8 cellular contexts compared by ENCODE assay signal in genomic region chr1:202599669-202600431, GRCh38.
A peak's percentile ranks its signal among the peaks of the same experiment; 100 is the strongest.
DNase-seq lines count a peak whose midpoint lies in the region; ATAC-seq and TF ChIP-seq lines count a peak whose summit lies in the region.

No MANE protein-coding gene starts in this region.

- H3K27me3 Mint-ChIP-seq in T-helper 17 cell: no peaks in the 10 kb centered on the region
- no peaks in the 10 kb centered on the region for H3K27me3 Mint-ChIP-seq in natural killer cell (ENCODE audit: low read depth in 2 of 2)

- H3K79me2 ChIP-seq in Loucy (ENCODE audit: insufficient read depth, low read length): no peaks in the 10 kb centered on the region

- no peak for TF ChIP-seq POLR2A in uterus (IDR thresholded peaks at IDR 0.05)

- peak; percentile 71 for DNase-seq in GM10266 (ENCODE audit: extremely low spot score)
- no peak for DNase-seq in T-helper 17 cell
- no peak for DNase-seq in epithelial cell of proximal tubule (ENCODE audit: low read depth)
- peak; percentile 66 for DNase-seq in myocyte (ENCODE audit: low read depth)
- DNase-seq in uterus: peak; percentile 71 to 73
- DNase-seq in natural killer cell: no peak

- H3K4me1 ChIP-seq in Loucy (ENCODE audit: insufficient read depth, low read length, poor library complexity, severe bottlenecking): no peaks in the 10 kb centered on the region
- H3K4me1 ChIP-seq in uterus: no peaks in the 10 kb centered on the region

- H3K9ac ChIP-seq in Loucy (ENCODE audit: low read depth, low read length, poor library complexity, severe bottlenecking): no peak overlapping the region

- H3K4me3 Mint-ChIP-seq in T-helper 17 cell (no peak overlapping the region), natural killer cell (no peak overlapping the region)

- H3K27ac Mint-ChIP-seq in T-helper 17 cell (peak overlapping the region; percentile 11), natural killer cell (no peak overlapping the region)

- H3K27ac ChIP-seq in 22Rv1 (no peak overlapping the region), uterus (peak overlapping the region; percentile 74 to 78)

- no peak overlapping the region for H2AFZ ChIP-seq in Loucy (ENCODE audit: low read length)

- H3K9me3 ChIP-seq in Loucy (ENCODE audit: insufficient read depth, low read depth, low read length) (no peaks in the 10 kb centered on the region), T-helper 17 cell (ENCODE audit: control insufficient read depth, low read length, poor library complexity, severe bottlenecking) (no peaks in the 10 kb centered on the region), uterus (no peaks in the 10 kb centered on the region)

- ATAC-seq in T-helper 17 cell (peak; percentile 33), natural killer cell (no peak)

- H3F3A ChIP-seq in Loucy (ENCODE audit: low read depth): no peaks in the 10 kb centered on the region

- TF ChIP-seq CTCF in 22Rv1 (IDR thresholded peaks at IDR 0.05) (peak; percentile 96), GM10266 (IDR thresholded peaks at IDR 0.05; ENCODE audit: control insufficient read depth, insufficient read depth, low read depth, missing control alignments) (peak; percentile 82), Loucy (conservative IDR thresholded peaks at IDR 0.05; ENCODE audit: low read length) (peak; percentile 74), epithelial cell of proximal tubule (conservative IDR thresholded peaks at IDR 0.05; ENCODE audit: low read depth, low read length) (peak; percentile 91), uterus (IDR thresholded peaks at IDR 0.05) (peak; percentile 73 to 90 (median 80)), natural killer cell (IDR thresholded peaks at IDR 0.05) (no peak)

- no peaks in the 10 kb centered on the region for H3K27me3 ChIP-seq in Loucy (ENCODE audit: insufficient read depth, low read length, poor library complexity, severe bottlenecking)
- no peaks in the 10 kb centered on the region for H3K27me3 ChIP-seq in uterus

- no peak overlapping the region for H3K4me2 ChIP-seq in Loucy (ENCODE audit: low read depth, low read length, poor library complexity, severe bottlenecking)

- H3K36me3 Mint-ChIP-seq in T-helper 17 cell (ENCODE audit: low read depth): peaks cover 10% of the 10 kb centered on the region
- H3K36me3 Mint-ChIP-seq in natural killer cell: no peaks in the 10 kb centered on the region

- no peaks in the 10 kb centered on the region for H4K20me1 ChIP-seq in Loucy (ENCODE audit: insufficient read depth, low read length, poor library complexity, severe bottlenecking)

- H3K9me2 ChIP-seq in Loucy (replicated peaks; ENCODE audit: low read depth, low read length): no peaks in the 10 kb centered on the region

- intact Hi-C loops in uterus (cut with DNase I; ENCODE audit: low total_unique reads) (loop anchor here (10.0 kb wide), 2 partner anchors 105 to 255 kb away; partner anchors contain the start of genes PPP1R12B and UBE2T), natural killer cell (cut with micrococcal nuclease) (no loop called here)

- no peaks in the 10 kb centered on the region for H3K9me3 Mint-ChIP-seq in natural killer cell

- no peak overlapping the region for H3K4me3 ChIP-seq in Loucy (ENCODE audit: low read length, poor library complexity, severe bottlenecking)
- H3K4me3 ChIP-seq in epithelial cell of proximal tubule (ENCODE audit: low read depth, low read length): no peak overlapping the region
- H3K4me3 ChIP-seq in uterus: no peak overlapping the region

- H3K4me1 Mint-ChIP-seq in T-helper 17 cell: peaks cover 2% of the 10 kb centered on the region
- no peaks in the 10 kb centered on the region for H3K4me1 Mint-ChIP-seq in natural killer cell

- H3K36me3 ChIP-seq in Loucy (ENCODE audit: insufficient read depth, low read length): no peaks in the 10 kb centered on the region
- H3K36me3 ChIP-seq in uterus: no peaks in the 10 kb centered on the region

Comparison
In these comparisons a context has a peak if more than half of its experiments do, and no peak if none do; other contexts are left out.
1. DNase-seq: peak in GM10266 (single experiment), myocyte (single experiment) and uterus (2 of 2); none in T-helper 17 cell (0 of 3), epithelial cell of proximal tubule (single experiment) and natural killer cell (single experiment).